Comparison of ENCODE assay signal across 29 cellular contexts in the genomic region with DNA sequence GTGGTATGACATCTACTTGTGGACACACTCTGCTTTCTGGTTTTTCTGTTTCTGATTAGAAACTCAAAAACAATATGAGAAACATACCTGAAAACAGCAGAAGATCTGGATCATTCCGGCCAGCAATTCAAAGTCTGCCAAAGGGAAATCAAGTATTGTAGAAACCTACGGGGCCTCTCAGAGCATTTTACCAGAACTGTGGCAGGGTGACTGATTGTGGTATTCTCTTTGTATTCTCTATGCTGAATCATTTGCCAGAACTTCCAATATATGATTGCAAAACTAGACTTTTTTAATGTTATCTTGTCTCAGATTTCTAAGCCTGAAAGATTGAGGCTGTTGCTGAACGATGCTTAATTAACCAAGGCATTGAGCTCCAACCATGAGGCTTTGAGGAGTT. TPM values are rescaled to one million over a fixed set of nuclear protein-coding genes. Genes with fewer than 3 reads are reported as not detected.
"Had no signal": no experiment of that assay in that cellular context is flagged by ENCODE, and none has a peak within 500 bp of the region (broad histone marks: within the 10 kb centered on the region; RNA-seq: fewer than 3 reads in every experiment).

No MANE protein-coding gene starts in this region.

- H3K4me3 ChIP-seq: ascending aorta, body of pancreas, coronary artery, MG63 had no signal

- H3K9me3 Mint-ChIP-seq: activated B cell treated with CpG ODN at 0.5 μM for 24 hours; activated naive CD4-positive, alpha-beta T cell treated with anti-CD3 and anti-CD28 coated beads for 36 hours had no signal

- H3K4me3 Mint-ChIP-seq: activated B cell treated with CpG ODN at 0.5 μM for 24 hours; activated naive CD4-positive, alpha-beta T cell treated with anti-CD3 and anti-CD28 coated beads for 36 hours; T-helper 17 cell had no signal

- H3K27me3 ChIP-seq: ascending aorta, body of pancreas, MG63 had no signal

- H3K4me1 ChIP-seq: ascending aorta, body of pancreas had no signal

- H3K9me3 ChIP-seq: ascending aorta, body of pancreas, MG63 had no signal

- H3K4me1 Mint-ChIP-seq: T-helper 17 cell had no signal

- H3K27ac Mint-ChIP-seq: activated B cell treated with CpG ODN at 0.5 μM for 24 hours; activated naive CD4-positive, alpha-beta T cell treated with anti-CD3 and anti-CD28 coated beads for 36 hours; T-helper 17 cell had no signal

- DNase-seq: activated B cell treated with CpG ODN at 0.5 μM for 24 hours; activated CD4-positive, alpha-beta T cell treated with anti-CD3 and anti-CD28 coated beads, Interleukin-2, amount 50 U/mL, for 4 hours; activated CD8-positive, alpha-beta memory T cell treated with anti-CD3 and anti-CD28 coated beads, Interleukin-2, amount 50 U/mL, for 4 hours; activated gamma-delta T cell; activated naive CD4-positive, alpha-beta T cell treated with anti-CD3 and anti-CD28 coated beads for 36 hours; amniotic stem cell; body of pancreas; central memory CD4-positive, alpha-beta T cell; MG63; MV-4-11; NCI-H1092 treated with DMSO at 0.1 percent for 48 hours; NCI-H1417 treated with DMSO at 0.1 percent for 48 hours; NCI-H1694; NCI-H2029; NCI-H2107; NCI-H2171 treated with DMSO at 0.1 percent for 48 hours; NCI-H345; NCI-H510A; NCI-H526 treated with DMSO at 0.1 percent for 48 hours; SIG-M5; T-helper 17 cell; T-helper 9 cell had no signal

- H3K9ac ChIP-seq: KMS-11 had no signal

- H3K4me2 ChIP-seq: KMS-11 had no signal

- ATAC-seq: body of pancreas, T-helper 17 cell had no signal

- H3K36me3 ChIP-seq: ascending aorta, MG63 had no signal

RNA-seq across cellular contexts. Expression of a gene that starts 5.9 kb away (rescaled TPM):
- total RNA-seq: ascending aorta, body of pancreas, bronchial epithelial cell, chondrocyte, OCI-LY7, RPMI7951 had no signal

RNA-seq across cellular contexts. Expression of a gene that starts 30.4 kb away (rescaled TPM):
- total RNA-seq: body of pancreas, bronchial epithelial cell, chondrocyte, OCI-LY7, RPMI7951 had no signal
